8 cellular contexts compared by ENCODE assay signal in genomic region chr11:102007567-102008437, GRCh38. TPM values are rescaled to one million over a fixed set of nuclear protein-coding genes. Genes with fewer than 3 reads are reported as not detected.
DNase-seq lines count a peak whose midpoint lies in the region; ATAC-seq, FAIRE-seq and TF ChIP-seq lines count a peak whose summit lies in the region.

No MANE protein-coding gene starts in this region.

- TF ChIP-seq CTCF in astrocyte of the spinal cord (IDR thresholded peaks at IDR 0.05; ENCODE audit: low read depth, low read length) = peak; percentile 33
- peak; percentile 46 for TF ChIP-seq CTCF in kidney (IDR thresholded peaks at IDR 0.05; ENCODE audit: borderline replicate concordance, extremely low read depth, insufficient read depth)
- TF ChIP-seq CTCF in type B pancreatic cell (conservative IDR thresholded peaks at IDR 0.05) = peak; percentile 84

- no peak overlapping the region for H3K27ac ChIP-seq in kidney (ENCODE audit: low read depth in 2 of 2, low read length in 2 of 2)

- in situ Hi-C loops in astrocyte of the spinal cord (cut with HindIII; ENCODE audit: low sequenced_read_pairs) = no loop called here

- ATAC-seq in GM18520 (IDR thresholded peaks at IDR 0.05; ENCODE audit: unreplicated experiment) (peak; percentile 64), HG03159 (IDR thresholded peaks at IDR 0.05; ENCODE audit: unreplicated experiment) (peak; percentile 72)

- no peaks in the 10 kb centered on the region for H3K36me3 ChIP-seq in kidney (ENCODE audit: control insufficient read depth in 1 of 2, insufficient read depth in 2 of 2, low read length in 2 of 2)

- H3K36me3 Mint-ChIP-seq in type B pancreatic cell = no peaks in the 10 kb centered on the region
- no peaks in the 10 kb centered on the region for H3K36me3 Mint-ChIP-seq in activated T-helper 2 cell treated with anti-CD3 and anti-CD28 coated beads, Interferon-gamma antibody, Interleukin-2, Interleukin-4, amounts not matched to agents 10 μg/mL and 5 μg/mL and 100 μg/mL, durations not matched to agents 14 hours and 24 hours and 36 hours (ENCODE audit: low read depth)

- no peaks in the 10 kb centered on the region for H3K4me1 ChIP-seq in kidney (ENCODE audit: control insufficient read depth in 1 of 2, insufficient read depth in 1 of 2, low read depth in 1 of 2, low read length in 2 of 2)

- H3K9me3 ChIP-seq in kidney (ENCODE audit: control insufficient read depth in 1 of 2, low read length in 2 of 2) = no peaks in the 10 kb centered on the region

- peak overlapping the region; percentile 78 for H3K27ac Mint-ChIP-seq in type B pancreatic cell
- H3K27ac Mint-ChIP-seq in activated T-helper 2 cell treated with anti-CD3 and anti-CD28 coated beads, Interferon-gamma antibody, Interleukin-2, Interleukin-4, amounts not matched to agents 10 μg/mL and 5 μg/mL and 100 μg/mL, durations not matched to agents 14 hours and 24 hours and 36 hours = no peak overlapping the region

- H3K4me3 Mint-ChIP-seq in type B pancreatic cell = no peak overlapping the region
- no peak overlapping the region for H3K4me3 Mint-ChIP-seq in activated T-helper 2 cell treated with anti-CD3 and anti-CD28 coated beads, Interferon-gamma antibody, Interleukin-2, Interleukin-4, amounts not matched to agents 10 μg/mL and 5 μg/mL and 100 μg/mL, durations not matched to agents 14 hours and 24 hours and 36 hours (ENCODE audit: low read depth)

- intact Hi-C loops in kidney (cut with DNase I) = loop anchor here (10.0 kb wide), 1 partner anchor 143 kb away; no protein-coding TSS in a partner anchor
- intact Hi-C loops in activated T-helper 2 cell treated with anti-CD3 and anti-CD28 coated beads, Interferon-gamma antibody, Interleukin-2, Interleukin-4, amounts not matched to agents 10 μg/mL and 5 μg/mL and 100 μg/mL, durations not matched to agents 14 hours and 24 hours and 36 hours (cut with micrococcal nuclease) = loop anchor here (1.0 kb wide), 1 partner anchor 148 kb away; no protein-coding TSS in a partner anchor

- FAIRE-seq in kidney (lab: Jason Lieb, UNC) = peak; percentile 99

- DNase-seq in AML-193 (lab: John Stamatoyannopoulos, UW) (peak; percentile 33 to 48), NCI-H2227 treated with DMSO at 0.1 percent for 48 hours (lab: John Stamatoyannopoulos, UW) (peak; percentile 2), astrocyte of the spinal cord (ENCODE audit: low read depth, low spot score) (peak; percentile 79), kidney (no peak), type B pancreatic cell (ENCODE audit: extremely low spot score, unreplicated experiment) (no peak)
- DNase-seq in activated T-helper 2 cell treated with anti-CD3 and anti-CD28 coated beads, Interferon-gamma antibody, Interleukin-2, Interleukin-4, amounts not matched to agents 10 μg/mL and 5 μg/mL and 100 μg/mL, durations not matched to agents 14 hours and 24 hours and 36 hours (ENCODE audit: low spot score) = no peak

- no peak overlapping the region for H3K9ac ChIP-seq in kidney (ENCODE audit: low read length in 2 of 2)

- H3K27me3 Mint-ChIP-seq in type B pancreatic cell = no peaks in the 10 kb centered on the region
- H3K27me3 Mint-ChIP-seq in activated T-helper 2 cell treated with anti-CD3 and anti-CD28 coated beads, Interferon-gamma antibody, Interleukin-2, Interleukin-4, amounts not matched to agents 10 μg/mL and 5 μg/mL and 100 μg/mL, durations not matched to agents 14 hours and 24 hours and 36 hours (ENCODE audit: low read depth) = peaks cover 11% of the 10 kb centered on the region

- H3K4me3 ChIP-seq in astrocyte of the spinal cord (ENCODE audit: low read depth, low read length) (no peak overlapping the region), kidney (ENCODE audit: low read length in 2 of 2) (no peak overlapping the region)

- H3K9me3 Mint-ChIP-seq in type B pancreatic cell = peaks cover 5% of the 10 kb centered on the region
- H3K9me3 Mint-ChIP-seq in activated T-helper 2 cell treated with anti-CD3 and anti-CD28 coated beads, Interferon-gamma antibody, Interleukin-2, Interleukin-4, amounts not matched to agents 10 μg/mL and 5 μg/mL and 100 μg/mL, durations not matched to agents 14 hours and 24 hours and 36 hours = no peaks in the 10 kb centered on the region

- peaks cover 12% of the 10 kb centered on the region for H3K4me1 Mint-ChIP-seq in type B pancreatic cell (ENCODE audit: unreplicated experiment)
- peaks cover 6% of the 10 kb centered on the region for H3K4me1 Mint-ChIP-seq in activated T-helper 2 cell treated with anti-CD3 and anti-CD28 coated beads, Interferon-gamma antibody, Interleukin-2, Interleukin-4, amounts not matched to agents 10 μg/mL and 5 μg/mL and 100 μg/mL, durations not matched to agents 14 hours and 24 hours and 36 hours (ENCODE audit: low read depth)

RNA-seq across cellular contexts. Expression of gene CFAP300, which starts 39.4 kb away (rescaled TPM):
- total RNA-seq in kidney (8.2 TPM), type B pancreatic cell (ENCODE audit: low replicate concordance) (2.3 and 4.1 TPM in 2 replicates)
- 4.3 TPM for polyA plus RNA-seq in kidney (ENCODE audit: insufficient read depth, low read depth, low replicate concordance)
- total RNA-seq in activated T-helper 2 cell treated with anti-CD3 and anti-CD28 coated beads, Interferon-gamma antibody, Interleukin-2, Interleukin-4, amounts not matched to agents 10 μg/mL and 5 μg/mL and 100 μg/mL, durations not matched to agents 14 hours and 24 hours and 36 hours = not detected in 2 replicates

Comparison
In these comparisons a context has a peak if more than half of its experiments do, and no peak if none do; other contexts are left out.
1. DNase-seq: peak in AML-193 (2 of 2), NCI-H2227 treated with DMSO at 0.1 percent for 48 hours (single experiment) and astrocyte of the spinal cord (single experiment); none in kidney (single experiment), type B pancreatic cell (single experiment) and activated T-helper 2 cell treated with anti-CD3 and anti-CD28 coated beads, Interferon-gamma antibody, Interleukin-2, Interleukin-4, amounts not matched to agents 10 μg/mL and 5 μg/mL and 100 μg/mL, durations not matched to agents 14 hours and 24 hours and 36 hours (single experiment).
2. CTCF ChIP-seq: peak in every context shown above with its lines; median percentile 84 in type B pancreatic cell; 46 in kidney; 33 in astrocyte of the spinal cord.